ENCODE assay signal across 8 cellular contexts in the genomic region with DNA sequence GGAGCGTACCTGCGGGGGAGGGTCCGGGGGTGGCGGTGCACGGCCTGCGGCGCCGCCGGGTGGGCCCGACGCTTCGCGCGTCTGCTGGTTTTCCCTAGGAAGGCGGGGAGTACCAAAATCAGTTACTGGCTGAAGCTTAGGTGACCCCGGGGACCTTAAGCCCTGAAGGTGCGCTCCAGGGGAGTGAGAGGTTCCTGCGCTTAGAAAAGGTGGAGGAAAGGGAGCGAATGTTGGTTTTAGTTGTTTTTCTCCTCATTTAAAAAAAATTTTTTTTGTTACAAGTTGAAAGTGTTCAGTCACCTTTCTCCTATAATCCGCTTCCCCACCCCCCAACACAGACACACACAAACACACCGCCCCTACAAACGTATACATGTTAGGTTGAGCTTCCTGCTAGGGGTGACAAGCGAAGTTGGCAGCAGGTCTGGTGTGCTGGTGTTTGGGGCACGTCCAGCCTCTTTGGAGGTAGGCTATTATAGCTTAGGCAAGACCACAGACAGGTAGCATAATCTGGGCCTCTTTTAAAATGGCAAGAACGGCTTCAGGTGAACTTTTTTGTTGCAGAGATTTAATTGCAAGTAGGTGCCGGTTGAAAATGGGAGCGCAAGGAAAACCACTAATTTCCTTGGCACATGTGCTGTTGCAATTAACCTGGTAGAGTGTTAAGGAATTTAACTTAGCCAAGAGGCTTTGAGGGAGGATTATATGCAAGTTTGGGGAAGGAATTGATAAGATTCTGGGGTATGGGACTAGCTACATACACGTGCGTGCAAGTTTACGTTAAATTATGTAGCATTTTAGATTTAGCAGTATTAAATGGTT. TPM values are rescaled to one million over a fixed set of nuclear protein-coding genes. Genes with fewer than 3 reads are reported as not detected.
DNase-seq lines count a peak whose midpoint lies in the region; TF ChIP-seq lines count a peak whose summit lies in the region.

No MANE protein-coding gene starts in this region.

- no peaks in the 10 kb centered on the region for H3K9me3 ChIP-seq in fibroblast of lung (ENCODE audit: control insufficient read depth, insufficient read depth, low read depth, low read length)

- H3K4me3 Mint-ChIP-seq in activated T-cell treated with anti-CD3 and anti-CD28 coated beads, Interleukin-2, amount 50 U/mL, for 24 hours, result no peak overlapping the region
- H3K4me3 Mint-ChIP-seq in osteocyte (ENCODE audit: unreplicated experiment), result no peak overlapping the region

- H4K20me1 ChIP-seq in fibroblast of lung (ENCODE audit: control insufficient read depth, extremely low read depth, insufficient read depth, low read length), result no peaks in the 10 kb centered on the region

- H2AFZ ChIP-seq in fibroblast of lung (ENCODE audit: low read length), result no peak overlapping the region

- no peaks in the 10 kb centered on the region for H3K36me3 ChIP-seq in fibroblast of lung (ENCODE audit: control insufficient read depth, insufficient read depth, low read length)

- H3K9me3 Mint-ChIP-seq in activated T-cell treated with anti-CD3 and anti-CD28 coated beads, Interleukin-2, amount 50 U/mL, for 24 hours, result no peaks in the 10 kb centered on the region
- no peaks in the 10 kb centered on the region for H3K9me3 Mint-ChIP-seq in osteocyte (ENCODE audit: unreplicated experiment)

- peak overlapping the region; percentile 58 for H3K27ac ChIP-seq in fibroblast of lung (ENCODE audit: insufficient read depth, low read length)

- H3K9ac ChIP-seq in fibroblast of lung (ENCODE audit: insufficient read depth, low read length), result peak overlapping the region; percentile 71

- peak; percentile 47 for DNase-seq in DMS 273 treated with DMSO at 0.1 percent for 48 hours (lab: John Stamatoyannopoulos, UW)
- peak; percentile 53 for DNase-seq in H4 (ENCODE audit: low spot score)
- DNase-seq in NCI-H748 treated with DMSO at 0.1 percent for 48 hours (lab: John Stamatoyannopoulos, UW), result peak; percentile 3
- DNase-seq in activated T-cell treated with anti-CD3 and anti-CD28 coated beads, Interleukin-2, amount 50 U/mL, for 24 hours, result peak; percentile 55
- DNase-seq in fibroblast of lung (ENCODE audit: low read depth in 2 of 2), result no peak
- no peak for DNase-seq in osteocyte (ENCODE audit: extremely low spot score, unreplicated experiment)
- no peak for DNase-seq in AG08395 (ENCODE audit: low spot score)
- no peak for DNase-seq in SIG-M5 treated with dmso at 0.1 percent for 504 hours (lab: John Stamatoyannopoulos, UW; ENCODE audit: unreplicated experiment)

- peaks cover 58% of the 10 kb centered on the region for H3K79me2 ChIP-seq in fibroblast of lung (ENCODE audit: control insufficient read depth, insufficient read depth, low read length)

- H3K4me2 ChIP-seq in fibroblast of lung (ENCODE audit: extremely low read depth, insufficient read depth, low read length), result peak overlapping the region; percentile 99

- no peaks in the 10 kb centered on the region for H3K27me3 ChIP-seq in fibroblast of lung (ENCODE audit: control insufficient read depth, insufficient read depth, low read length)

- H3K36me3 Mint-ChIP-seq in activated T-cell treated with anti-CD3 and anti-CD28 coated beads, Interleukin-2, amount 50 U/mL, for 24 hours (ENCODE audit: low read depth), result peaks cover 8% of the 10 kb centered on the region
- no peaks in the 10 kb centered on the region for H3K36me3 Mint-ChIP-seq in osteocyte (ENCODE audit: unreplicated experiment)

- H3K27me3 Mint-ChIP-seq in activated T-cell treated with anti-CD3 and anti-CD28 coated beads, Interleukin-2, amount 50 U/mL, for 24 hours, result no peaks in the 10 kb centered on the region
- no peaks in the 10 kb centered on the region for H3K27me3 Mint-ChIP-seq in osteocyte (ENCODE audit: unreplicated experiment)

- no peak for TF ChIP-seq CTCF in fibroblast of lung (conservative IDR thresholded peaks at IDR 0.05 in 1 of 2, IDR thresholded peaks at IDR 0.05 in 1 of 2; ENCODE audit: low read depth in 1 of 2, low read length in 2 of 2)
- no peak for TF ChIP-seq CTCF in osteocyte (IDR thresholded peaks at IDR 0.05)

- H3K4me3 ChIP-seq in fibroblast of lung (replicated peaks in 1 of 4; ENCODE audit: control extremely low read depth in 1 of 4, insufficient read depth in 1 of 4, low read depth in 3 of 4, low read length in 4 of 4), result peak overlapping the region; percentile 67 to 94 (median 77)

- H3K27ac Mint-ChIP-seq in activated T-cell treated with anti-CD3 and anti-CD28 coated beads, Interleukin-2, amount 50 U/mL, for 24 hours, result no peak overlapping the region
- H3K27ac Mint-ChIP-seq in osteocyte (ENCODE audit: unreplicated experiment), result peak overlapping the region; percentile 83

- peaks cover 50% of the 10 kb centered on the region for H3K4me1 Mint-ChIP-seq in activated T-cell treated with anti-CD3 and anti-CD28 coated beads, Interleukin-2, amount 50 U/mL, for 24 hours (ENCODE audit: low read depth)
- H3K4me1 Mint-ChIP-seq in osteocyte (ENCODE audit: unreplicated experiment), result peaks cover 48% of the 10 kb centered on the region

- H3K4me1 ChIP-seq in fibroblast of lung (ENCODE audit: control insufficient read depth, extremely low read depth, insufficient read depth, low read length), result peaks cover 7% of the 10 kb centered on the region

RNA-seq across cellular contexts. Expression of a gene that starts 0.9 kb away (rescaled TPM):
- total RNA-seq in H4 (2014; rRNA removed; shearing (Covaris generic)), result 457 and 546 TPM in 2 replicates
- total RNA-seq in fibroblast of lung (93.0 and 114 TPM in 2 replicates), osteocyte (128 and 138 TPM in 2 replicates)
- polyA plus RNA-seq in fibroblast of lung, result 213 and 416 TPM in 2 replicates
- polyA plus RNA-seq in fibroblast of lung (2012), result 55.8 and 93.0 TPM in 2 replicates
- polyA minus RNA-seq in fibroblast of lung (ENCODE audit: low replicate concordance), result 37.9 and 48.3 TPM in 2 replicates

Comparison
In these comparisons a context has a peak if more than half of its experiments do, and no peak if none do; other contexts are left out.
1. DNase-seq: peak in DMS 273 treated with DMSO at 0.1 percent for 48 hours (single experiment), H4 (single experiment), NCI-H748 treated with DMSO at 0.1 percent for 48 hours (single experiment) and activated T-cell treated with anti-CD3 and anti-CD28 coated beads, Interleukin-2, amount 50 U/mL, for 24 hours (single experiment); none in fibroblast of lung (0 of 2), osteocyte (single experiment), AG08395 (single experiment) and SIG-M5 treated with dmso at 0.1 percent for 504 hours (single experiment).